1 cellular context compared by ENCODE assay signal in the genomic region with DNA sequence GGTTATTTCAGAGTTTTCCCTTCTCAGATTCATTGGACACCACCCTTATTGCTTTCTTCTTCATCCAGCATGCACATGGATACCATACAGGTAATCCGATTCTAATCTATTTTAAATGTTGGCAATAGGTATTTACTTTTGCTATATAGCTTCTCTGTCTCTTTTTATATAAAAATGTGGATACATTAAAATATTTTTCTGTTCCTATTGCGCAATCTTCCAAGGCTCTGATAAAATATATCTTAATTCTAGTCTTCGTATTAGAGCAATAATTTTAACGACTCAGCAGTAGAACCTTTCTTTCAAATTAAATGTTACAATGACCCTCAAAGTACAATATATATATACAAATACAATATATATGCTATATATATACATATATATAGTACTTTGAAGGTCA.
TF ChIP-seq lines count a peak whose summit lies in the region.

No MANE protein-coding gene starts in this region.

TF ChIP-seq in IMR-90, 13 proteins besides CTCF, POLR2A, EP300 and RAD21 (continued from another document):
- no peak for TF ChIP-seq MAZ (IDR thresholded peaks at IDR 0.05; ENCODE audit: borderline replicate concordance, low read depth, low read length)
TF ChIP-seq in IMR-90: peak in this region for 1.
